17 cellular contexts compared by ENCODE assay signal in genomic region chr16:1335211-1335971, GRCh38. TPM values are rescaled to one million over a fixed set of nuclear protein-coding genes. Genes with fewer than 3 reads are reported as not detected.
A peak's percentile ranks its signal among the peaks of the same experiment; 100 is the strongest.
DNase-seq lines count a peak whose midpoint lies in the region; TF ChIP-seq lines count a peak whose summit lies in the region.
"Had no signal": no experiment of that assay in that cellular context is flagged by ENCODE, and none has a peak within 500 bp of the region (broad histone marks: within the 10 kb centered on the region; RNA-seq: fewer than 3 reads in every experiment).

No MANE protein-coding gene starts in this region.

- no peaks in the 10 kb centered on the region for H3K9me3 Mint-ChIP-seq in neural progenitor cell
- H3K9me3 Mint-ChIP-seq in CD4-positive, alpha-beta memory T cell: peaks cover 0 to under 1% (median 0%) of the 10 kb centered on the region in 8 donors

- POLR2A ChIA-PET in CD4-positive, alpha-beta memory T cell (lab: Charles Lee; ENCODE audit: partially characterized antibody): interaction anchor here (1.0 to 1.5 kb wide), 3 partner anchors 8 to 625 kb away, joined by 3 to 5 read pairs (median 4); no protein-coding TSS in a partner anchor

- intact Hi-C loops in CD4-positive, alpha-beta memory T cell (cut with micrococcal nuclease): no loop called here

- CTCF ChIA-PET in CD4-positive, alpha-beta memory T cell (lab: Charles Lee; ENCODE audit: partially characterized antibody): interaction anchor here (1.0 kb wide), 1 partner anchor 223 kb away, joined by 3 read pairs; no protein-coding TSS in a partner anchor

- peak overlapping the region; percentile 73 for H3K4me3 Mint-ChIP-seq in neural progenitor cell
- H3K4me3 Mint-ChIP-seq in CD4-positive, alpha-beta memory T cell: peak overlapping the region in 2 of 8 donors; percentile 17 to 29

- DNase-seq in DMS 273 (lab: John Stamatoyannopoulos, UW; ENCODE audit: unreplicated experiment) (peak; percentile 69), DMS 273 treated with DMSO at 0.1 percent for 48 hours (lab: John Stamatoyannopoulos, UW) (no peak), NCI-H1092 treated with DMSO at 0.1 percent for 48 hours (lab: John Stamatoyannopoulos, UW) (peak; percentile 77), neural progenitor cell (ENCODE audit: low spot score) (no peak), GM10266 (ENCODE audit: extremely low spot score) (no peak), T-helper 1 cell (no peak)
- DNase-seq in CD4-positive, alpha-beta memory T cell: no peak
- DNase-seq: activated CD4-positive, alpha-beta T cell treated with anti-CD3 and anti-CD28 coated beads for 4 hours; activated CD8-positive, alpha-beta memory T cell treated with anti-CD3 and anti-CD28 coated beads, Interleukin-2, amount 50 U/mL, for 48 hours; foreskin fibroblast; left ventricle myocardium inferior; NCI-H1048; transverse colon had no signal

- no peaks in the 10 kb centered on the region for H3K79me2 ChIP-seq in neural progenitor cell (ENCODE audit: low read depth)

- H3K27ac ChIP-seq in cingulate gyrus (ENCODE audit: low read depth, low read length) (peak overlapping the region; percentile 19), neural progenitor cell (no peak overlapping the region)
- no peak overlapping the region for H3K27ac ChIP-seq in CD4-positive, alpha-beta memory T cell (ENCODE audit: low read depth, low read length)
- H3K27ac ChIP-seq: 22Rv1, C4-2B, left ventricle myocardium inferior, transverse colon had no signal

- no peaks in the 10 kb centered on the region for H3K36me3 ChIP-seq in neural progenitor cell
- H3K36me3 ChIP-seq in CD4-positive, alpha-beta memory T cell (ENCODE audit: insufficient read depth, low read length): no peaks in the 10 kb centered on the region
- H3K36me3 ChIP-seq: left ventricle myocardium inferior, transverse colon had no signal

- no peak overlapping the region for H3K9ac ChIP-seq in neural progenitor cell

- H3K9me3 ChIP-seq in neural progenitor cell (ENCODE audit: low read depth): no peaks in the 10 kb centered on the region
- H3K9me3 ChIP-seq in CD4-positive, alpha-beta memory T cell (ENCODE audit: control insufficient read depth in 1 of 2, low read length in 2 of 2): no peaks in the 10 kb centered on the region
- H3K9me3 ChIP-seq: transverse colon had no signal

- no peak overlapping the region for H3K27ac Mint-ChIP-seq in neural progenitor cell
- peak overlapping the region in 1 of 7 donors; percentile 17 for H3K27ac Mint-ChIP-seq in CD4-positive, alpha-beta memory T cell

- no peak for TF ChIP-seq CTCF in neural progenitor cell (IDR thresholded peaks at IDR 0.05)
- TF ChIP-seq CTCF in GM10266 (IDR thresholded peaks at IDR 0.05; ENCODE audit: control insufficient read depth, insufficient read depth, low read depth, missing control alignments): no peak

- H3K4me2 ChIP-seq in neural progenitor cell: no peak overlapping the region
- H3K4me2 ChIP-seq: smooth muscle cell had no signal

- peaks cover 20% of the 10 kb centered on the region for H3F3A ChIP-seq in neural progenitor cell (ENCODE audit: low read depth)

- no peak overlapping the region for H2AFZ ChIP-seq in neural progenitor cell (replicated peaks)

- no peak overlapping the region for H3K4me3 ChIP-seq in neural progenitor cell
- no peak overlapping the region for H3K4me3 ChIP-seq in CD4-positive, alpha-beta memory T cell (ENCODE audit: low read length in 2 of 2)
- H3K4me3 ChIP-seq: smooth muscle cell had no signal

- H4K20me1 ChIP-seq in neural progenitor cell (ENCODE audit: low read depth): peaks cover 52% of the 10 kb centered on the region

- peaks cover 15% of the 10 kb centered on the region for H3K27me3 Mint-ChIP-seq in neural progenitor cell (ENCODE audit: insufficient read depth, low read depth)
- peaks cover 3 to 6% of the 10 kb centered on the region in 2 donors for H3K27me3 Mint-ChIP-seq in CD4-positive, alpha-beta memory T cell

- H3K4me1 Mint-ChIP-seq in neural progenitor cell: peaks cover 36% of the 10 kb centered on the region
- H3K4me1 Mint-ChIP-seq in CD4-positive, alpha-beta memory T cell: peaks cover 7 to 26% (median 16%) of the 10 kb centered on the region in 4 donors

- H3K27me3 ChIP-seq in neural progenitor cell: peaks cover 99% of the 10 kb centered on the region
- H3K27me3 ChIP-seq in CD4-positive, alpha-beta memory T cell (ENCODE audit: insufficient read depth, low read length): peaks cover 17% of the 10 kb centered on the region

- H3K4me1 ChIP-seq in neural progenitor cell: peaks cover 16% of the 10 kb centered on the region
- peaks cover 33% of the 10 kb centered on the region for H3K4me1 ChIP-seq in CD4-positive, alpha-beta memory T cell (ENCODE audit: insufficient read depth, low read length)

- no peaks in the 10 kb centered on the region for H3K36me3 Mint-ChIP-seq in neural progenitor cell
- H3K36me3 Mint-ChIP-seq in CD4-positive, alpha-beta memory T cell: no peaks in the 10 kb centered on the region

RNA-seq across cellular contexts. Expression of gene BAIAP3, which starts 1.9 kb away (rescaled TPM):
- 0.34 and 4.0 TPM in 2 replicates for total RNA-seq in neural progenitor cell (ENCODE audit: low replicate concordance)
- 10 to 100 TPM; 18.3 to 19.7 TPM for total RNA-seq in CD4-positive, alpha-beta memory T cell
- 1 to 10 TPM; 1.0 to 6.7 TPM for polyA plus RNA-seq in CD4-positive, alpha-beta memory T cell

RNA-seq across cellular contexts. Expression of gene TSR3, which starts 16.3 kb away (rescaled TPM):
- total RNA-seq in neural progenitor cell (ENCODE audit: low replicate concordance): 22.4 and 60.6 TPM in 2 replicates
- total RNA-seq in CD4-positive, alpha-beta memory T cell: 10 to 100 TPM; 38.1 to 40.3 TPM
- 100 to 1,000 TPM in 1 of 2 donors, 10 to 100 TPM in 1; 99.0 to 116 TPM for polyA plus RNA-seq in CD4-positive, alpha-beta memory T cell

RNA-seq across cellular contexts. Expression of gene GNPTG, which starts 16.3 kb away (rescaled TPM):
- 11.8 and 22.7 TPM in 2 replicates for total RNA-seq in neural progenitor cell (ENCODE audit: low replicate concordance)
- 10 to 100 TPM; 58.7 to 61.5 TPM for total RNA-seq in CD4-positive, alpha-beta memory T cell
- polyA plus RNA-seq in CD4-positive, alpha-beta memory T cell: 10 to 100 TPM; 51.8 to 53.7 TPM

RNA-seq across cellular contexts. Expression of gene UBE2I, which starts 26.0 kb away (rescaled TPM):
- 184 and 239 TPM in 2 replicates for total RNA-seq in neural progenitor cell (ENCODE audit: low replicate concordance)
- 100 to 1,000 TPM; 170 to 177 TPM for total RNA-seq in CD4-positive, alpha-beta memory T cell
- polyA plus RNA-seq in CD4-positive, alpha-beta memory T cell: 100 to 1,000 TPM; 100 to 106 TPM

Comparison
In these comparisons a context has a peak if more than half of its experiments do, and no peak if none do; other contexts are left out.
1. DNase-seq: peak in DMS 273 (single experiment) and NCI-H1092 treated with DMSO at 0.1 percent for 48 hours (single experiment); none in DMS 273 treated with DMSO at 0.1 percent for 48 hours (single experiment), neural progenitor cell (single experiment), GM10266 (single experiment), T-helper 1 cell (0 of 5) and CD4-positive, alpha-beta memory T cell (0 of 5).